In genomic region chr20:62010551-62011402, GRCh38 we compare ENCODE assay signal across 9 cellular contexts. TPM values are rescaled to one million over a fixed set of nuclear protein-coding genes. Genes with fewer than 3 reads are reported as not detected.
DNase-seq lines count a peak whose midpoint lies in the region; ATAC-seq, FAIRE-seq and TF ChIP-seq lines count a peak whose summit lies in the region.
"Had no signal": no experiment of that assay in that cellular context is flagged by ENCODE, and none has a peak within 500 bp of the region (broad histone marks: within the 10 kb centered on the region; RNA-seq: fewer than 3 reads in every experiment).

No MANE protein-coding gene starts in this region.

- peaks cover 8% of the 10 kb centered on the region for H4K20me1 ChIP-seq in HepG2 (ENCODE audit: insufficient read depth, low read length)

- no peak overlapping the region for H3K4me3 Mint-ChIP-seq in activated CD4-positive, alpha-beta T cell treated with anti-CD3 and anti-CD28 coated beads, Interleukin-2, amount 10 ng/mL, durations not matched to agents 7 days and 5 days

- no peaks in the 10 kb centered on the region for H3K27me3 Mint-ChIP-seq in activated CD4-positive, alpha-beta T cell treated with anti-CD3 and anti-CD28 coated beads, Interleukin-2, amount 10 ng/mL, durations not matched to agents 7 days and 5 days

- H3K79me2 ChIP-seq in HepG2 (ENCODE audit: insufficient read depth, low read length), result peaks cover 13% of the 10 kb centered on the region

- ATAC-seq in HepG2 (peak; percentile 84), GM18868 (IDR thresholded peaks at IDR 0.05; ENCODE audit: unreplicated experiment) (no peak)

- peaks cover 63 to 84% of the 10 kb centered on the region in 2 experiments for H3K36me3 ChIP-seq in HepG2 (replicated peaks in 1 of 2; ENCODE audit: control insufficient read depth in 1 of 2, insufficient read depth in 2 of 2, low read length in 2 of 2)

- no peak for TF ChIP-seq EP300 in HepG2 (IDR thresholded peaks at IDR 0.05; ENCODE audit: low read depth in 2 of 2, low read length in 2 of 2)
- TF ChIP-seq EP300 in HepG2 (CRISPR knock-in tag; IDR thresholded peaks at IDR 0.05; ENCODE audit: borderline replicate concordance), result no peak

- peaks cover 13% of the 10 kb centered on the region for H3K36me3 Mint-ChIP-seq in activated CD4-positive, alpha-beta T cell treated with anti-CD3 and anti-CD28 coated beads, Interleukin-2, amount 10 ng/mL, durations not matched to agents 7 days and 5 days (ENCODE audit: low read depth)

- peak overlapping the region; percentile 55 for H3K27ac Mint-ChIP-seq in activated CD4-positive, alpha-beta T cell treated with anti-CD3 and anti-CD28 coated beads, Interleukin-2, amount 10 ng/mL, durations not matched to agents 7 days and 5 days

- BruUV-seq in HepG2 (replicated peaks; lab: Mats Ljungman, UMichigan), result no TSS peak

- no peaks in the 10 kb centered on the region for H3K9me3 ChIP-seq in HepG2 (ENCODE audit: low read length)

- H3K9ac ChIP-seq in HepG2 (ENCODE audit: insufficient read depth, low read depth, low read length), result no peak overlapping the region

- TF ChIP-seq POLR2A in HepG2 (IDR thresholded peaks at IDR 0.05; ENCODE audit: insufficient read depth in 1 of 2, low read depth in 2 of 2, low read length in 2 of 2), result no peak

- H3K27ac ChIP-seq in HepG2 (ENCODE audit: extremely low read length, insufficient read depth, low read length), result no peak overlapping the region
- H3K27ac ChIP-seq: C4-2B had no signal

- FAIRE-seq in HepG2 (lab: Jason Lieb, UNC), result peak; percentile 81

- peaks cover 6% of the 10 kb centered on the region for H3K4me1 Mint-ChIP-seq in activated CD4-positive, alpha-beta T cell treated with anti-CD3 and anti-CD28 coated beads, Interleukin-2, amount 10 ng/mL, durations not matched to agents 7 days and 5 days

- TF ChIP-seq RAD21 in HepG2 (CRISPR knock-in tag; IDR thresholded peaks at IDR 0.05), result peak; percentile 97

- no peaks in the 10 kb centered on the region for H3K4me1 ChIP-seq in HepG2 (ENCODE audit: insufficient read depth, low read length)

- CTCF ChIA-PET in activated CD4-positive, alpha-beta T cell treated with anti-CD3 and anti-CD28 coated beads, Interleukin-2, amount 10 ng/mL, durations not matched to agents 7 days and 5 days (lab: Charles Lee), result interaction anchor here (0.6 to 1.8 kb wide), 9 partner anchors 8 to 230 kb away, joined by 3 to 9 read pairs (median 3); no protein-coding TSS in a partner anchor
- CTCF ChIA-PET in HepG2 (lab: Yijun Ruan, JAX; ENCODE audit: low intra/inter-chr PET ratio, low total read pairs), result interaction anchor here (1.6 to 3.7 kb wide), 4 partner anchors 125 to 199 kb away, joined by 3 to 48 read pairs (median 30); no protein-coding TSS in a partner anchor

- TF ChIP-seq CTCF in HepG2 (CRISPR knock-in tag; IDR thresholded peaks at IDR 0.05), result peak; percentile 93

- DNase-seq in NCI-H1417 (lab: John Stamatoyannopoulos, UW) (peak; percentile 18 to 68 (median 33)), NCI-H1417 treated with DMSO at 0.1 percent for 48 hours (lab: John Stamatoyannopoulos, UW) (no peak), NCI-H2171 (lab: John Stamatoyannopoulos, UW) (peak; percentile 13), dedifferentiated amniotic fluid mesenchymal stem cell (ENCODE audit: extremely low spot score) (peak; percentile 76), HepG2 (ENCODE audit: low spot score) (peak; percentile 64)
- DNase-seq in activated CD4-positive, alpha-beta T cell treated with anti-CD3 and anti-CD28 coated beads, Interleukin-2, amount 10 ng/mL, durations not matched to agents 7 days and 5 days, result peak; percentile 66
- DNase-seq in stimulated activated CD8-positive, alpha-beta memory T cell treated with anti-CD3 and anti-CD28 coated beads, Interleukin-12 subunit alpha, Interleukin-12 subunit beta, amount 100 ng/mL, for 4 hours (ENCODE audit: low read depth), result peak; percentile 19

- H3K27me3 ChIP-seq in HepG2 (ENCODE audit: control insufficient read depth in 1 of 2, insufficient read depth in 2 of 2, low read length in 2 of 2), result no peaks in the 10 kb centered on the region

- H3K9me3 Mint-ChIP-seq in activated CD4-positive, alpha-beta T cell treated with anti-CD3 and anti-CD28 coated beads, Interleukin-2, amount 10 ng/mL, durations not matched to agents 7 days and 5 days, result no peaks in the 10 kb centered on the region

- no peak overlapping the region for H3K4me3 ChIP-seq in HepG2 (replicated peaks in 1 of 3; ENCODE audit: insufficient read depth in 1 of 3, low read depth in 2 of 3, low read length in 3 of 3)

- in situ Hi-C loops in HepG2 (cut with HindIII; ENCODE audit: extremely low pct_ligation_motif_present, low pct_unique_long_range_greater_than_20kb), result loop anchor here (5.0 kb wide), 2 partner anchors 52 to 132 kb away; partner anchors contain the start of genes PSMA7 and SS18L1

- intact Hi-C loops in HepG2 (cut with micrococcal nuclease; ENCODE audit: unreplicated experiment), result loop anchor here (1.0 to 5.0 kb wide), 4 partner anchors 54 to 147 kb away; partner anchors contain the start of genes LSM14B and TAF4

- 59% methylated on average over 13 of the region's 13 CpGs for WGBS in HepG2 (ENCODE audit: low lambda C conversion rate)

- H3K4me2 ChIP-seq in HepG2 (ENCODE audit: low read depth, low read length), result no peak overlapping the region

- H2AFZ ChIP-seq in HepG2 (ENCODE audit: low read length), result no peak overlapping the region

- POLR2A ChIA-PET in activated CD4-positive, alpha-beta T cell treated with anti-CD3 and anti-CD28 coated beads, Interleukin-2, amount 10 ng/mL, durations not matched to agents 7 days and 5 days (lab: Charles Lee), result no interaction called here
- POLR2A ChIA-PET in HepG2 (lab: Yijun Ruan, JAX), result interaction anchor here (0.8 to 1.9 kb wide), 6 partner anchors 53 to 146 kb away, joined by 3 to 15 read pairs (median 4); no protein-coding TSS in a partner anchor

TF ChIP-seq in HepG2, 621 proteins besides CTCF, POLR2A, EP300 and RAD21 (continues in another document):
- TF ChIP-seq TAF1 (CRISPR knock-in tag; IDR thresholded peaks at IDR 0.05), result no peak
- TF ChIP-seq ZSCAN25 (CRISPR knock-in tag; IDR thresholded peaks at IDR 0.05), result no peak
- no peak for TF ChIP-seq SMYD3 (CRISPR knock-in tag; IDR thresholded peaks at IDR 0.05)
- peak; percentile 32; the same call in 1 of the 2 replicates for TF ChIP-seq MNT (IDR thresholded peaks at IDR 0.05)
- TF ChIP-seq TFAP4 (IDR thresholded peaks at IDR 0.05; ENCODE audit: borderline replicate concordance, low read depth), result no peak
- peak; percentile 61; the same call in 1 of the 2 replicates for TF ChIP-seq ERF (CRISPR knock-in tag; IDR thresholded peaks at IDR 0.05)
- TF ChIP-seq ZBTB20 (CRISPR knock-in tag; IDR thresholded peaks at IDR 0.05; ENCODE audit: borderline replicate concordance, low read depth), result 0 out of 2 replicates have a peak, but pooled peaks have one; percentile 30
- no peak for TF ChIP-seq ZNF431 (CRISPR knock-in tag; IDR thresholded peaks at IDR 0.05; ENCODE audit: borderline replicate concordance, low read depth)

RNA-seq across cellular contexts. Expression of gene TAF4, which starts 54.9 kb away (rescaled TPM):
- 10 to 100 TPM; 24.2 to 32.0 TPM for total RNA-seq in activated CD4-positive, alpha-beta T cell treated with anti-CD3 and anti-CD28 coated beads, Interleukin-2, amount 10 ng/mL, durations not matched to agents 7 days and 5 days
- 12.0 and 12.2 TPM in 2 replicates for total RNA-seq in HepG2 (2016; rRNA removed; fragmentation: Illumina TruSeq; extraction: Trizol)
- total RNA-seq in HepG2 (2016; cell fraction: cytosol; rRNA removed; fragmentation: Illumina TruSeq; extraction: Trizol; ENCODE audit: low read depth), result 13.2 and 13.9 TPM in 2 replicates
- 10.5 and 10.7 TPM in 2 replicates for total RNA-seq in HepG2 (2016; cell fraction: insoluble cytoplasmic fraction; rRNA removed; fragmentation: Illumina TruSeq; extraction: Trizol)
- 14.0 and 18.0 TPM in 2 replicates for total RNA-seq in HepG2 (2016; cell fraction: membrane; rRNA removed; fragmentation: Illumina TruSeq; extraction: Trizol)
- total RNA-seq in HepG2 (2016; cell fraction: nucleus; rRNA removed; fragmentation: Illumina TruSeq; extraction: Trizol), result 14.1 and 16.1 TPM in 2 replicates
- polyA plus RNA-seq in HepG2 (2011; rRNA removed), result 5.9 and 6.6 TPM in 2 replicates
- 5.5 and 6.6 TPM in 2 replicates for polyA plus RNA-seq in HepG2 (2011; cell fraction: cytosol; rRNA removed)
- 27.0 and 32.1 TPM in 2 replicates for polyA plus RNA-seq in HepG2 (2011; cell fraction: nucleus; rRNA removed)
- 18.4 and 21.6 TPM in 2 replicates for polyA plus RNA-seq in HepG2 (2012)
- 2.0 and 2.2 TPM in 2 replicates for polyA plus RNA-seq in HepG2 (2016; cell fraction: cytosol; fragmentation: Illumina TruSeq; extraction: Trizol; ENCODE audit: low read depth)
- polyA plus RNA-seq in HepG2 (2016; cell fraction: insoluble cytoplasmic fraction; fragmentation: Illumina TruSeq; extraction: Trizol; ENCODE audit: low read depth), result 19.2 and 31.8 TPM in 2 replicates
- 8.0 and 10.2 TPM in 2 replicates for polyA plus RNA-seq in HepG2 (2016; cell fraction: membrane; fragmentation: Illumina TruSeq; extraction: Trizol; ENCODE audit: low read depth)
- polyA plus RNA-seq in HepG2 (2016; cell fraction: nucleus; fragmentation: Illumina TruSeq; extraction: Trizol; ENCODE audit: insufficient read depth, low read depth), result 44.2 and 48.9 TPM in 2 replicates
- 9.9 and 36.8 TPM in 2 replicates for polyA minus RNA-seq in HepG2 (2011; rRNA and poly(A)+ RNA removed; ENCODE audit: low replicate concordance)
- polyA minus RNA-seq in HepG2 (2011; cell fraction: cytosol; rRNA and poly(A)+ RNA removed), result 21.1 and 21.8 TPM in 2 replicates
- 21.1 and 25.4 TPM in 2 replicates for polyA minus RNA-seq in HepG2 (2011; cell fraction: nucleus; rRNA and poly(A)+ RNA removed)
